18 cellular contexts compared by ENCODE assay signal in genomic region chr5:115758356-115758755, GRCh38.
A peak's percentile ranks its signal among the peaks of the same experiment; 100 is the strongest.
DNase-seq lines count a peak whose midpoint lies in the region; ATAC-seq lines count a peak whose summit lies in the region.
"Had no signal": no experiment of that assay in that cellular context is flagged by ENCODE, and none has a peak within 500 bp of the region (broad histone marks: within the 10 kb centered on the region; RNA-seq: fewer than 3 reads in every experiment).

No MANE protein-coding gene starts in this region.

- ATAC-seq in GM18499 (IDR thresholded peaks at IDR 0.05; ENCODE audit: insufficient read depth, unreplicated experiment) (peak; percentile 48), GM21529 (IDR thresholded peaks at IDR 0.05; ENCODE audit: unreplicated experiment) (peak; percentile 91), HG03558 (IDR thresholded peaks at IDR 0.05; ENCODE audit: extremely low read depth, unreplicated experiment) (peak; percentile 52), GM19395 (IDR thresholded peaks at IDR 0.05; ENCODE audit: unreplicated experiment) (no peak)
- ATAC-seq: activated CD4-positive, CD25-positive, alpha-beta regulatory T cell treated with anti-CD3 and anti-CD28 coated beads, Interleukin-2, amount 50 U/mL, for 24 hours; Panc1; upper lobe of right lung had no signal

- DNase-seq in glomerular visceral epithelial cell (ENCODE audit: extremely low spot score) (peak; percentile 81), globus pallidus (ENCODE audit: low spot score) (no peak), NCI-H82 treated with DMSO at 0.1 percent for 48 hours (lab: John Stamatoyannopoulos, UW; ENCODE audit: unreplicated experiment) (no peak)
- DNase-seq: activated T-cell treated with anti-CD3 and anti-CD28 coated beads, Interleukin-2, amount 50 U/mL, for 72 hours; amygdala; colonic mucosa; DMS79; HFFc6; NCI-H1417; NCI-H510A; stimulated activated CD8-positive, alpha-beta memory T cell treated with anti-CD3 and anti-CD28 coated beads, Interleukin-4, amount 100 ng/mL, for 48 hours; upper lobe of right lung had no signal
